27 cellular contexts compared by ENCODE assay signal in the genomic region with DNA sequence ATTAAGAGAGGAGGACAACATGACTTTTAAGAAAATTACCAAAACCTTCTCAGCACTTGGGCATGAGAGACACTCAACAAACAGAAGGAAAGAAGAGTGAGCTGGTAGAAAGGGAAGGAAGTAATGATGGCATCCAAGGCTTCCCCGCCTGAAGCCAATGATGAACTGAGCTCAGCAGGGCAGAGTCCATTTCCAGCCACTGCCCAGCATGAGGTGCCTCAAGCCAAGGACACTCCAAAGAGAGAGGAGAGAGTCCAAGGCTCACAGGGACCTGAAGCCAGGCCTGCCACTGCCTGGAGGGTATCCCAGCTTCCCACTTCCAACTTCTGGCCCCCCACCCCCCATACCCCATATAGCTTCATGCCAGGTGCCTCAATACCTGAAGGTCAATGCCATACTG. TPM values are rescaled to one million over a fixed set of nuclear protein-coding genes. Genes with fewer than 3 reads are reported as not detected.
DNase-seq lines count a peak whose midpoint lies in the region; ATAC-seq, FAIRE-seq and TF ChIP-seq lines count a peak whose summit lies in the region.
"Had no signal": no experiment of that assay in that cellular context is flagged by ENCODE, and none has a peak within 500 bp of the region (broad histone marks: within the 10 kb centered on the region; RNA-seq: fewer than 3 reads in every experiment).

No MANE protein-coding gene starts in this region.

- ATAC-seq in left lobe of liver = peak; percentile 61
- no peak for ATAC-seq in effector memory CD8-positive, alpha-beta T cell (replicated peaks)
- ATAC-seq in activated CD8-positive, alpha-beta T cell treated with anti-CD3 and anti-CD28 coated beads for 36 hours = no peak
- ATAC-seq: CD8-positive, alpha-beta T cell; HCT116; Panc1 had no signal

- H3K4me2 ChIP-seq in BLaER1 (peak overlapping the region; percentile 98), astrocyte (ENCODE audit: low read length) (no peak overlapping the region), osteoblast (ENCODE audit: insufficient read depth, low read length) (no peak overlapping the region)

- H3K27me3 Mint-ChIP-seq in astrocyte (ENCODE audit: low read depth, unreplicated experiment) = peaks cover 29% of the 10 kb centered on the region
- peaks cover 63 to 86% of the 10 kb centered on the region in 2 donors for H3K27me3 Mint-ChIP-seq in effector memory CD8-positive, alpha-beta T cell
- peaks cover 40% of the 10 kb centered on the region for H3K27me3 Mint-ChIP-seq in activated CD8-positive, alpha-beta T cell treated with anti-CD3 and anti-CD28 coated beads for 36 hours

- no peak overlapping the region for H3K27ac Mint-ChIP-seq in astrocyte (ENCODE audit: unreplicated experiment)
- no peak overlapping the region for H3K27ac Mint-ChIP-seq in effector memory CD8-positive, alpha-beta T cell
- no peak overlapping the region for H3K27ac Mint-ChIP-seq in activated CD8-positive, alpha-beta T cell treated with anti-CD3 and anti-CD28 coated beads for 36 hours
- H3K27ac Mint-ChIP-seq: CD8-positive, alpha-beta T cell had no signal

- H3K27ac ChIP-seq in BLaER1 (peak overlapping the region; percentile 87), astrocyte (ENCODE audit: low read depth, low read length) (no peak overlapping the region), osteoblast (ENCODE audit: low read depth, low read length) (no peak overlapping the region)
- H3K27ac ChIP-seq: C4-2B, RWPE1 had no signal

- H3K4me1 Mint-ChIP-seq in astrocyte (ENCODE audit: low read depth, unreplicated experiment) = peaks cover 19% of the 10 kb centered on the region
- H3K4me1 Mint-ChIP-seq in effector memory CD8-positive, alpha-beta T cell (ENCODE audit: low read depth in 2 of 2) = peaks cover 4 to 5% of the 10 kb centered on the region in 2 donors
- peaks cover 7% of the 10 kb centered on the region for H3K4me1 Mint-ChIP-seq in activated CD8-positive, alpha-beta T cell treated with anti-CD3 and anti-CD28 coated beads for 36 hours (ENCODE audit: low read depth)

- no peak overlapping the region for H3K4me3 Mint-ChIP-seq in astrocyte (ENCODE audit: unreplicated experiment)
- no peak overlapping the region for H3K4me3 Mint-ChIP-seq in effector memory CD8-positive, alpha-beta T cell
- no peak overlapping the region for H3K4me3 Mint-ChIP-seq in activated CD8-positive, alpha-beta T cell treated with anti-CD3 and anti-CD28 coated beads for 36 hours
- H3K4me3 Mint-ChIP-seq: CD8-positive, alpha-beta T cell had no signal

- DNase-seq in astrocyte (ENCODE audit: low read depth) (no peak), left lobe of liver (ENCODE audit: low spot score) (no peak), osteoblast (ENCODE audit: insufficient read length, low spot score, missing footprints) (peak; percentile 81), AG08395 (ENCODE audit: low spot score) (no peak), urothelium cell line (ENCODE audit: low spot score) (no peak)
- DNase-seq in effector memory CD8-positive, alpha-beta T cell = no peak
- no peak for DNase-seq in activated CD8-positive, alpha-beta T cell treated with anti-CD3 and anti-CD28 coated beads for 36 hours
- DNase-seq: AML-193; Caco-2; CD8-positive, alpha-beta T cell; GOT3; NCI-H1048; NCI-H1417; NCI-H1694; NCI-H2081; NCI-H226; NCI-H510A; NCI-H69; SHP77 treated with DMSO at 0.1 percent for 48 hours had no signal

- FAIRE-seq in astrocyte (lab: Jason Lieb, UNC) = peak; percentile 45
- FAIRE-seq in urothelium cell line (lab: Jason Lieb, UNC) = no peak
- FAIRE-seq: G401.6 had no signal

- no peak overlapping the region for H3K4me3 ChIP-seq in BLaER1
- no peak overlapping the region for H3K4me3 ChIP-seq in astrocyte (ENCODE audit: insufficient read depth, low read depth, low read length)
- H3K4me3 ChIP-seq in osteoblast (ENCODE audit: insufficient read depth, low read length) = no peak overlapping the region

- H3K36me3 Mint-ChIP-seq in astrocyte (ENCODE audit: low read depth, unreplicated experiment) = no peaks in the 10 kb centered on the region
- H3K36me3 Mint-ChIP-seq in effector memory CD8-positive, alpha-beta T cell (ENCODE audit: insufficient read depth) = no peaks in the 10 kb centered on the region
- no peaks in the 10 kb centered on the region for H3K36me3 Mint-ChIP-seq in activated CD8-positive, alpha-beta T cell treated with anti-CD3 and anti-CD28 coated beads for 36 hours (ENCODE audit: low read depth)
- H3K36me3 Mint-ChIP-seq: CD8-positive, alpha-beta T cell had no signal

- peak overlapping the region; percentile 85; the same call in 1 of the 2 replicates for H3K9ac ChIP-seq in BLaER1
- no peak overlapping the region for H3K9ac ChIP-seq in astrocyte (ENCODE audit: low read length)

- no peaks in the 10 kb centered on the region for H3K9me3 Mint-ChIP-seq in astrocyte (ENCODE audit: unreplicated experiment)
- H3K9me3 Mint-ChIP-seq in effector memory CD8-positive, alpha-beta T cell = no peaks in the 10 kb centered on the region
- no peaks in the 10 kb centered on the region for H3K9me3 Mint-ChIP-seq in activated CD8-positive, alpha-beta T cell treated with anti-CD3 and anti-CD28 coated beads for 36 hours
- H3K9me3 Mint-ChIP-seq: CD8-positive, alpha-beta T cell had no signal

- H4K20me1 ChIP-seq in BLaER1 (peaks cover 10% of the 10 kb centered on the region; the same call in 1 of the 2 replicates), astrocyte (ENCODE audit: insufficient read depth, low read length) (no peaks in the 10 kb centered on the region), osteoblast (ENCODE audit: insufficient read depth, low read length) (no peaks in the 10 kb centered on the region)

- H3K4me1 ChIP-seq in BLaER1 = peaks cover 90% of the 10 kb centered on the region
- peaks cover 24% of the 10 kb centered on the region for H3K4me1 ChIP-seq in astrocyte (ENCODE audit: insufficient read depth, low read length)
- peaks cover 15% of the 10 kb centered on the region for H3K4me1 ChIP-seq in osteoblast (ENCODE audit: insufficient read depth, low read length)
- H3K4me1 ChIP-seq: Caco-2 had no signal

- no peak overlapping the region for H2AFZ ChIP-seq in astrocyte (ENCODE audit: low read depth, low read length)
- no peak overlapping the region for H2AFZ ChIP-seq in osteoblast (ENCODE audit: low read length)

- TF ChIP-seq CTCF in astrocyte (IDR thresholded peaks at IDR 0.05; ENCODE audit: insufficient read depth, low read depth, low read length) (no peak), osteoblast (IDR thresholded peaks at IDR 0.05; ENCODE audit: extremely low read depth, low read depth, low read length) (no peak)
- no peak for TF ChIP-seq CTCF in activated CD8-positive, alpha-beta T cell treated with anti-CD3 and anti-CD28 coated beads for 36 hours (IDR thresholded peaks at IDR 0.05)

- H3K27me3 ChIP-seq in BLaER1 (no peaks in the 10 kb centered on the region), astrocyte (ENCODE audit: insufficient read depth, low read length) (no peaks in the 10 kb centered on the region), osteoblast (ENCODE audit: insufficient read depth, low read length) (peaks cover 6% of the 10 kb centered on the region)

- CTCF ChIA-PET in activated CD8-positive, alpha-beta T cell treated with anti-CD3 and anti-CD28 coated beads for 36 hours (lab: Charles Lee) = interaction anchor here (0.8 to 3.0 kb wide), 6 partner anchors 13 to 226 kb away, joined by 3 to 16 read pairs (median 3); a partner anchor contains a TSS

- intact Hi-C loops in activated CD8-positive, alpha-beta T cell treated with anti-CD3 and anti-CD28 coated beads for 36 hours (cut with micrococcal nuclease) = no loop called here

- H3K79me2 ChIP-seq in astrocyte (ENCODE audit: insufficient read depth, low read length) = no peaks in the 10 kb centered on the region
- H3K79me2 ChIP-seq in osteoblast (ENCODE audit: insufficient read depth, low read length) = no peaks in the 10 kb centered on the region

- POLR2A ChIA-PET in activated CD8-positive, alpha-beta T cell treated with anti-CD3 and anti-CD28 coated beads for 36 hours (lab: Charles Lee) = no interaction called here

- H3K9me3 ChIP-seq in BLaER1 = no peaks in the 10 kb centered on the region
- no peaks in the 10 kb centered on the region for H3K9me3 ChIP-seq in astrocyte (ENCODE audit: insufficient read depth, low read depth, low read length)
- no peaks in the 10 kb centered on the region for H3K9me3 ChIP-seq in osteoblast (ENCODE audit: low read depth, low read length)
- H3K9me3 ChIP-seq: Caco-2 had no signal

- H3K36me3 ChIP-seq in BLaER1 = no peaks in the 10 kb centered on the region; the same call in 1 of the 2 replicates
- no peaks in the 10 kb centered on the region for H3K36me3 ChIP-seq in astrocyte (ENCODE audit: insufficient read depth, low read length)
- no peaks in the 10 kb centered on the region for H3K36me3 ChIP-seq in osteoblast (ENCODE audit: insufficient read depth, low read length)

RNA-seq across cellular contexts. Expression of a gene that starts 9.5 kb away (rescaled TPM):
- total RNA-seq in astrocyte = 219 and 264 TPM in 2 replicates
- total RNA-seq in left lobe of liver = 102 TPM
- 45.7 and 48.9 TPM in 2 replicates for total RNA-seq in osteoblast
- total RNA-seq in activated CD8-positive, alpha-beta T cell treated with anti-CD3 and anti-CD28 coated beads for 36 hours = 1 to 10 TPM; 1.8 to 2.0 TPM
- total RNA-seq: CD8-positive, alpha-beta T cell; OCI-LY7 had no signal

RNA-seq across cellular contexts. Expression of a gene that starts 56.7 kb away (rescaled TPM):
- total RNA-seq in astrocyte = not detected in 2 replicates
- total RNA-seq in left lobe of liver = not detected
- not detected in 2 replicates for total RNA-seq in osteoblast
- under 1 TPM; 0.76 to 0.88 TPM for total RNA-seq in activated CD8-positive, alpha-beta T cell treated with anti-CD3 and anti-CD28 coated beads for 36 hours
- total RNA-seq: A172, Caco-2, OCI-LY7 had no signal

Comparison
In these comparisons a context has a peak if more than half of its experiments do, and no peak if none do; other contexts are left out.
1. RNA of a gene that starts 9.5 kb away (total RNA-seq): 219 to 264 TPM in astrocyte, 102 TPM in left lobe of liver (single experiment) and 45.7 to 48.9 TPM in osteoblast; 1.8 to 2.0 TPM in activated CD8-positive, alpha-beta T cell treated with anti-CD3 and anti-CD28 coated beads for 36 hours; every median in the first group is over 10 times any median in the second.